8 cellular contexts compared by ENCODE assay signal in the genomic region with DNA sequence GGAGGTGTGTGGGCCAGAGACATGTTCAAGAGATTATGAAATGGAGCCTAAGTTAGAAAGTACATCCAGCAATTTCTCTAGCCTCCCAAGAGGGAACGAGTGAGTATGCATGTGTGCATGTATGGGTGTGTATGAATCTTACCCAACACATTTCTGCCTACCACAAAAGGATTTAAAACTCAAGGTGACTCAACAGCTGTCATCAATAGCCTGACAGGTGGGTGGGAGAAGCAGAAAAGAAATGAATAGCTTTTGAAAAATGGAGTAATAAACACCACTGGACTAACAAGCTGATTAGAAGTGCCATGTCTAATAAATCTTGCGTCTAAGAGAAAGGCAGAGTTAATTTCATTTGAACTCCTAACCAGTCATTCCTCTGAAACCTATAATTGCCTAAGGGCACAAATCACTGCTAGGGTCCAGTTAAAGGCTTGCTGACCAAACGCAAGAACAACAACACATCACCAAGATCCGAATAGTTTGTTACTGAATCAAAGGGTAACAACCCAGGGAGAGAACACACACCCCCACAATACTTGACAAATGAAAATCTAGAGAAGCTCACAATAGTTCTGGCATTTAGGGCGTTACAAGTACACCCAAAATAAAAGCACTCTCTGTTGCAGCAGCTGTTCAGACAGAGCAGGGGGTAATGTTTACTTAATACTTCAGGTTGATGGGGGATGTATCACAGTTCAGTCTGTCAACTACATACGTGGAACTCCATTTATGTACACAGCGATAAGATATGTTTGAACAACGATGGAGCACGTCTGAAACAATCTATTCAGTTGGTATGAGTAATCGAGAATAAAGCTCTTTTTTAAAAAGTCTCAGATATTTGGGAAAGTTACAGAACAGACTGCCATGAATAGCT. TPM values are rescaled to one million over a fixed set of nuclear protein-coding genes. Genes with fewer than 3 reads are reported as not detected.
A peak's percentile ranks its signal among the peaks of the same experiment; 100 is the strongest.
DNase-seq lines count a peak whose midpoint lies in the region; ATAC-seq lines count a peak whose summit lies in the region.

No MANE protein-coding gene starts in this region.

- no peaks in the 10 kb centered on the region for H3K9me3 Mint-ChIP-seq in activated T-cell treated with anti-CD3 and anti-CD28 coated beads, Interleukin-2, amount 50 U/mL, for 72 hours

- peaks cover 37% of the 10 kb centered on the region for H3K4me1 ChIP-seq in Karpas-422 (ENCODE audit: low read length)

- intact Hi-C loops in left colon (cut with DNase I, micrococcal nuclease) = no loop called here

- H3K4me3 Mint-ChIP-seq in activated T-cell treated with anti-CD3 and anti-CD28 coated beads, Interleukin-2, amount 50 U/mL, for 72 hours = peak overlapping the region; percentile 99

- peak overlapping the region; percentile 98 for H3K4me2 ChIP-seq in Karpas-422 (ENCODE audit: low read depth, low read length, poor library complexity, severe bottlenecking)

- H3K4me1 Mint-ChIP-seq in activated T-cell treated with anti-CD3 and anti-CD28 coated beads, Interleukin-2, amount 50 U/mL, for 72 hours (ENCODE audit: low read depth) = peaks cover 61% of the 10 kb centered on the region

- ATAC-seq in activated T-cell treated with anti-CD3 and anti-CD28 coated beads, Interleukin-2, amount 50 U/mL, for 72 hours (replicated peaks in 1 of 2) = peak; percentile 16 to 29
- ATAC-seq in left colon (peak; percentile 35), GM21528 (IDR thresholded peaks at IDR 0.05; ENCODE audit: low FRiP score, unreplicated experiment) (no peak), HG02759 (IDR thresholded peaks at IDR 0.05; ENCODE audit: unreplicated experiment) (no peak), GM21786 (IDR thresholded peaks at IDR 0.05; ENCODE audit: unreplicated experiment) (no peak), GM19452 (IDR thresholded peaks at IDR 0.05; ENCODE audit: unreplicated experiment) (no peak)

- no peak overlapping the region for H2AFZ ChIP-seq in Karpas-422 (ENCODE audit: low read length)

- H3K79me2 ChIP-seq in Karpas-422 (ENCODE audit: low read length) = peaks cover 70% of the 10 kb centered on the region

- no peaks in the 10 kb centered on the region for H3K27me3 ChIP-seq in Karpas-422 (ENCODE audit: low read length)

- peak overlapping the region; percentile 96 for H3K4me3 ChIP-seq in Karpas-422 (ENCODE audit: low read length)

- H3K9ac ChIP-seq in Karpas-422 (ENCODE audit: low read length) = peak overlapping the region; percentile 94

- no peaks in the 10 kb centered on the region for H3K9me2 ChIP-seq in Karpas-422 (replicated peaks; ENCODE audit: insufficient read depth, low read length)

- H3K36me3 Mint-ChIP-seq in activated T-cell treated with anti-CD3 and anti-CD28 coated beads, Interleukin-2, amount 50 U/mL, for 72 hours (ENCODE audit: insufficient read depth in 2 of 2) = peaks cover 5 to 21% of the 10 kb centered on the region in 2 donors

- peak overlapping the region; percentile 63; the same call in 1 of the 2 replicates for H3K27ac ChIP-seq in Karpas-422 (ENCODE audit: low read length)

- no peaks in the 10 kb centered on the region for H3K27me3 Mint-ChIP-seq in activated T-cell treated with anti-CD3 and anti-CD28 coated beads, Interleukin-2, amount 50 U/mL, for 72 hours (ENCODE audit: low read depth)

- H3K9me3 ChIP-seq in Karpas-422 (ENCODE audit: low read length) = no peaks in the 10 kb centered on the region

- H3K27ac Mint-ChIP-seq in activated T-cell treated with anti-CD3 and anti-CD28 coated beads, Interleukin-2, amount 50 U/mL, for 72 hours = peak overlapping the region; percentile 83

- DNase-seq in DMS 273 treated with DMSO at 0.1 percent for 48 hours (lab: John Stamatoyannopoulos, UW) (peak; percentile 59), Karpas-422 (no peak), left colon (no peak)
- DNase-seq in activated T-cell treated with anti-CD3 and anti-CD28 coated beads, Interleukin-2, amount 50 U/mL, for 72 hours = no peak

- peaks cover 4% of the 10 kb centered on the region; the same call in 1 of the 2 replicates for H4K20me1 ChIP-seq in Karpas-422 (ENCODE audit: insufficient read depth, low read depth, low read length)

- H3K36me3 ChIP-seq in Karpas-422 (ENCODE audit: insufficient read depth, low read length) = peaks cover 18% of the 10 kb centered on the region; the same call in 1 of the 2 replicates

RNA-seq across cellular contexts. Expression of a gene that starts 1.4 kb away (rescaled TPM):
- total RNA-seq in Karpas-422 (2014; rRNA removed; shearing (Covaris generic); ENCODE audit: low replicate concordance) = 34.0 and 53.6 TPM in 2 replicates
- 10 to 100 TPM; 44.3 to 60.9 TPM for total RNA-seq in activated T-cell treated with anti-CD3 and anti-CD28 coated beads, Interleukin-2, amount 50 U/mL, for 72 hours
- total RNA-seq in left colon = 10 to 100 TPM; 74.0 to 84.4 TPM

RNA-seq across cellular contexts. Expression of a gene that starts 1.8 kb away (rescaled TPM):
- total RNA-seq in Karpas-422 (2014; rRNA removed; shearing (Covaris generic); ENCODE audit: low replicate concordance) = 22.8 and 46.0 TPM in 2 replicates
- total RNA-seq in activated T-cell treated with anti-CD3 and anti-CD28 coated beads, Interleukin-2, amount 50 U/mL, for 72 hours = 10 to 100 TPM; 23.7 to 24.7 TPM
- 10 to 100 TPM in 1 of 2 donors, 1 to 10 TPM in 1; 8.6 to 11.2 TPM for total RNA-seq in left colon

RNA-seq across cellular contexts. Expression of a gene that starts 17.3 kb away (rescaled TPM):
- 0.56 and 1.4 TPM in 2 replicates for total RNA-seq in Karpas-422 (2014; rRNA removed; shearing (Covaris generic); ENCODE audit: low replicate concordance)
- total RNA-seq in activated T-cell treated with anti-CD3 and anti-CD28 coated beads, Interleukin-2, amount 50 U/mL, for 72 hours = 1 to 10 TPM; 1.2 to 1.9 TPM
- 1 to 10 TPM in 1 of 2 donors, under 1 TPM in 1; 0.75 to 1.1 TPM for total RNA-seq in left colon

Comparison
In these comparisons a context has a peak if more than half of its experiments do, and no peak if none do; other contexts are left out.
1. ATAC-seq: peak in activated T-cell treated with anti-CD3 and anti-CD28 coated beads, Interleukin-2, amount 50 U/mL, for 72 hours (2 of 2) and left colon (single experiment); none in GM21528 (single experiment), HG02759 (single experiment), GM21786 (single experiment) and GM19452 (single experiment).